In genomic region chr4:121564840-121565375, GRCh38 we compare ENCODE assay signal across 19 cellular contexts.
A peak's percentile ranks its signal among the peaks of the same experiment; 100 is the strongest.
DNase-seq lines count a peak whose midpoint lies in the region; ATAC-seq, FAIRE-seq and TF ChIP-seq lines count a peak whose summit lies in the region.
"Had no signal": no experiment of that assay in that cellular context is flagged by ENCODE, and none has a peak within 500 bp of the region (broad histone marks: within the 10 kb centered on the region; RNA-seq: fewer than 3 reads in every experiment).

No MANE protein-coding gene starts in this region.

- TF ChIP-seq CTCF in GM23338 (conservative IDR thresholded peaks at IDR 0.05; ENCODE audit: low read depth in 2 of 2) = no peak
- no peak for TF ChIP-seq CTCF in astrocyte of the spinal cord (IDR thresholded peaks at IDR 0.05; ENCODE audit: low read depth, low read length)
- TF ChIP-seq CTCF in fibroblast of villous mesenchyme (IDR thresholded peaks at IDR 0.05; ENCODE audit: insufficient read depth, low read depth, low read length) = no peak
- TF ChIP-seq CTCF in upper lobe of left lung (IDR thresholded peaks at IDR 0.05) = no peak
- TF ChIP-seq CTCF in pancreas (IDR thresholded peaks at IDR 0.05) = no peak

- no peaks in the 10 kb centered on the region for H3K9me3 ChIP-seq in upper lobe of left lung
- H3K9me3 ChIP-seq in pancreas = no peaks in the 10 kb centered on the region
- H3K9me3 ChIP-seq: Caco-2 had no signal

- H3K36me3 ChIP-seq in GM23338 (ENCODE audit: insufficient read depth) (no peaks in the 10 kb centered on the region), upper lobe of left lung (no peaks in the 10 kb centered on the region), pancreas (no peaks in the 10 kb centered on the region)

- H3F3A ChIP-seq in GM23338 (replicated peaks; ENCODE audit: low read depth) = no peaks in the 10 kb centered on the region

- H3K9me2 ChIP-seq in GM23338 (ENCODE audit: insufficient read depth) = no peaks in the 10 kb centered on the region

- H3K27ac ChIP-seq in GM23338 (ENCODE audit: low read depth) (no peak overlapping the region), upper lobe of left lung (peak overlapping the region; percentile 27 to 40 (median 34)), pancreas (no peak overlapping the region)

- H3K27ac Mint-ChIP-seq in GM23338 = no peak overlapping the region
- H3K27ac Mint-ChIP-seq: CD4-positive, CD25-positive, alpha-beta regulatory T cell had no signal

- H2AFZ ChIP-seq in GM23338 = peak overlapping the region; percentile 73

- peaks cover 3% of the 10 kb centered on the region; the same call in 2 of the 3 replicates for H3K4me1 Mint-ChIP-seq in GM23338

- in situ Hi-C loops in astrocyte of the spinal cord (cut with HindIII; ENCODE audit: low sequenced_read_pairs) = no loop called here

- H3K36me3 Mint-ChIP-seq in GM23338 (ENCODE audit: low read depth) = no peaks in the 10 kb centered on the region
- H3K36me3 Mint-ChIP-seq: CD4-positive, CD25-positive, alpha-beta regulatory T cell had no signal

- no peak for DNase-seq in GM23338 (ENCODE audit: low spot score)
- peak; percentile 11 for DNase-seq in astrocyte of the spinal cord (ENCODE audit: low read depth, low spot score)
- DNase-seq in fibroblast of villous mesenchyme (ENCODE audit: low read depth) = peak; percentile 57
- peak in 1 of 2 donors; percentile 33 for DNase-seq in upper lobe of left lung
- DNase-seq in pancreas = no peak
- DNase-seq in central memory CD4-positive, alpha-beta T cell = no peak
- DNase-seq in activated CD8-positive, alpha-beta memory T cell treated with anti-CD3 and anti-CD28 coated beads, Interleukin-2, amount 50 U/mL, for 4 hours = no peak
- no peak for DNase-seq in NCI-H1417 (lab: John Stamatoyannopoulos, UW)
- DNase-seq: Caco-2; CD4-positive, CD25-positive, alpha-beta regulatory T cell; DMS153; NCI-H1048; NCI-H2081 treated with DMSO at 0.1 percent for 48 hours; NCI-H226; NCI-H526; SHP77 treated with DMSO at 0.1 percent for 48 hours had no signal

- no peaks in the 10 kb centered on the region for H3K79me2 ChIP-seq in GM23338 (replicated peaks; ENCODE audit: insufficient read depth)

- H3K4me3 ChIP-seq in GM23338 (no peak overlapping the region), astrocyte of the spinal cord (ENCODE audit: low read depth, low read length) (no peak overlapping the region), fibroblast of villous mesenchyme (ENCODE audit: low read depth, low read length) (no peak overlapping the region), upper lobe of left lung (no peak overlapping the region), pancreas (no peak overlapping the region)

- FAIRE-seq in pancreas (lab: Jason Lieb, UNC) = no peak
- FAIRE-seq: HepG2 had no signal

- H3K27me3 Mint-ChIP-seq in GM23338 (ENCODE audit: insufficient read depth, low read depth, poor library complexity) = peaks cover 3% of the 10 kb centered on the region

- H4K20me1 ChIP-seq in GM23338 (replicated peaks; ENCODE audit: insufficient read depth) = no peaks in the 10 kb centered on the region

- no peaks in the 10 kb centered on the region for H3K27me3 ChIP-seq in GM23338 (ENCODE audit: insufficient read depth)
- no peaks in the 10 kb centered on the region for H3K27me3 ChIP-seq in upper lobe of left lung
- H3K27me3 ChIP-seq in pancreas = no peaks in the 10 kb centered on the region

- H3K9me3 Mint-ChIP-seq in GM23338 = no peaks in the 10 kb centered on the region

- no peak overlapping the region for H3K4me2 ChIP-seq in GM23338

- WGBS in upper lobe of left lung, 2 donors = 30 to 33% methylated on average over 5 of the region's 5 CpGs
- WGBS in pancreas, 2 donors = 40 to 43% methylated on average over 5 of the region's 5 CpGs

- H3K4me1 ChIP-seq in GM23338 (ENCODE audit: insufficient read depth) (no peaks in the 10 kb centered on the region), upper lobe of left lung (peaks cover 0 to 16% (median 4%) of the 10 kb centered on the region in 4 donors), pancreas (no peaks in the 10 kb centered on the region)
- H3K4me1 ChIP-seq: Caco-2 had no signal

- ATAC-seq in GM23338 (no peak), upper lobe of left lung (ENCODE audit: low FRiP score in 2 of 2) (peak; percentile 44 to 81), pancreas (no peak)
- ATAC-seq: HCT116, HepG2, SK-N-SH treated with all-trans-retinoic acid at 6 μM for 48 hours had no signal

- no peak overlapping the region for H3K4me3 Mint-ChIP-seq in GM23338
- H3K4me3 Mint-ChIP-seq: CD4-positive, CD25-positive, alpha-beta regulatory T cell had no signal

- TF ChIP-seq POLR2A in upper lobe of left lung (IDR thresholded peaks at IDR 0.05) = no peak

- intact Hi-C loops in pancreas (cut with DNase I) = no loop called here

- peak in 1 of 4 donors; percentile 76 for TF ChIP-seq EP300 in upper lobe of left lung (IDR thresholded peaks at IDR 0.05)

TF ChIP-seq in GM23338, 12 proteins besides CTCF, POLR2A, EP300 and RAD21 (continues in another document):
- TF ChIP-seq JUNB (IDR thresholded peaks at IDR 0.05; ENCODE audit: unreplicated experiment) (no peak), REST (IDR thresholded peaks at IDR 0.05; ENCODE audit: unreplicated experiment) (no peak), ZNF114 (CRISPR knock-in tag; IDR thresholded peaks at IDR 0.05) (no peak), STAT1 (IDR thresholded peaks at IDR 0.05; ENCODE audit: unreplicated experiment) (no peak), NANOG (IDR thresholded peaks at IDR 0.05; ENCODE audit: borderline replicate concordance) (no peak)

Comparison
In these comparisons a context has a peak if more than half of its experiments do, and no peak if none do; other contexts are left out.
1. ATAC-seq: peak in upper lobe of left lung (2 of 2); none in GM23338 (single experiment) and pancreas (0 of 4).
2. DNase-seq: peak in astrocyte of the spinal cord (single experiment) and fibroblast of villous mesenchyme (single experiment); none in GM23338 (single experiment), pancreas (0 of 6), central memory CD4-positive, alpha-beta T cell (single experiment), activated CD8-positive, alpha-beta memory T cell treated with anti-CD3 and anti-CD28 coated beads, Interleukin-2, amount 50 U/mL, for 4 hours (single experiment) and NCI-H1417 (0 of 3).
3. H3K27ac ChIP-seq: peak in upper lobe of left lung (4 of 4); none in GM23338 (single experiment) and pancreas (0 of 4).